9 cellular contexts compared by ENCODE assay signal in the genomic region with DNA sequence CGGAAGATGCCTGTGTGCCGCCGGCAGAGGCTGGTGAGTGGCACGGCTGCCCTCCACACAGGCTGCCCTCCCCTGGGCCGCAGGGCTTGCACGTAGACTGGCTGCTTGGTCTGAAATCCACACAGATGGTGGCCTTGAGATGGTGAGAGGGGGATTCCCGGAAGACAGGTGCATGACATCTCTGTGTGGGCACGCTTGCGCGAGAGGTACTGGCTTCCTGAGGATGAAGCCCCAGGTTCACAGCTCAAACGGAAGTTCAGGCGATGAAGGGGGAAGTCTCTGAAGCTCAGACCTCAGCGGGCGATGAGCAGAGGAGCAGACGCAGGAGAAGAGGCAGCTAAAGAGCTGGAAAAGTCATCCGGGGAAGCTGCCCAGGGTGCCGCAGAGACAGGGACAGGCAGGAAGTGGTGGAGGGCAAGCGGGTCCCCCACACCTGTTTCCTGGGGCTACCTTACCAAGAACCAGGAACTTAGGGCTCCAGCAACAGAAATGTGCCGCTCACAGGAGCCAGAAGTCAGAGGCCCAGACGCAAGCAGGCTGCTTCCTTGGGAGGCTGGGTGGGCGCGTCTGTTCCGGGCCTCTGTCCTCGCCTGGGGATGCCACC. TPM values are rescaled to one million over a fixed set of nuclear protein-coding genes. Genes with fewer than 3 reads are reported as not detected.
A peak's percentile ranks its signal among the peaks of the same experiment; 100 is the strongest.
DNase-seq lines count a peak whose midpoint lies in the region; ATAC-seq and TF ChIP-seq lines count a peak whose summit lies in the region.
"Had no signal": no experiment of that assay in that cellular context is flagged by ENCODE, and none has a peak within 500 bp of the region (broad histone marks: within the 10 kb centered on the region; RNA-seq: fewer than 3 reads in every experiment).

No MANE protein-coding gene starts in this region.

- TF ChIP-seq CTCF in smooth muscle cell (IDR thresholded peaks at IDR 0.05; ENCODE audit: borderline replicate concordance, insufficient read depth, poor library complexity, severe bottlenecking) = no peak

- H3F3A ChIP-seq in smooth muscle cell (ENCODE audit: low read depth) = no peaks in the 10 kb centered on the region

- H3K9me3 ChIP-seq in smooth muscle cell (replicated peaks; ENCODE audit: low read depth) = no peaks in the 10 kb centered on the region

- no peaks in the 10 kb centered on the region for H4K20me1 ChIP-seq in smooth muscle cell (ENCODE audit: low read depth)

- CTCF ChIA-PET in activated naive CD4-positive, alpha-beta T cell treated with anti-CD3 and anti-CD28 coated beads, Interleukin-2, amount 10 ng/mL, durations not matched to agents 7 days and 5 days (lab: Charles Lee) = interaction anchor here (1.0 to 2.3 kb wide), 5 partner anchors 11 to 160 kb away, joined by 3 to 13 read pairs (median 4); no protein-coding TSS in a partner anchor

- peaks cover 53% of the 10 kb centered on the region for H3K4me1 Mint-ChIP-seq in activated naive CD4-positive, alpha-beta T cell treated with anti-CD3 and anti-CD28 coated beads, Interleukin-2, amount 10 ng/mL, durations not matched to agents 7 days and 5 days

- H3K4me1 ChIP-seq in smooth muscle cell (ENCODE audit: low read depth) = no peaks in the 10 kb centered on the region

- no peaks in the 10 kb centered on the region for H3K27me3 Mint-ChIP-seq in activated naive CD4-positive, alpha-beta T cell treated with anti-CD3 and anti-CD28 coated beads, Interleukin-2, amount 10 ng/mL, durations not matched to agents 7 days and 5 days

- H3K4me2 ChIP-seq in smooth muscle cell = no peak overlapping the region

- no peak overlapping the region for H3K4me3 ChIP-seq in smooth muscle cell

- H2AFZ ChIP-seq in smooth muscle cell (ENCODE audit: low read depth) = no peak overlapping the region

- peak overlapping the region; percentile 97 for H3K27ac Mint-ChIP-seq in activated naive CD4-positive, alpha-beta T cell treated with anti-CD3 and anti-CD28 coated beads, Interleukin-2, amount 10 ng/mL, durations not matched to agents 7 days and 5 days

- DNase-seq in T-helper 2 cell = peak; percentile 36 to 85 (median 74)
- peak; percentile 78 for DNase-seq in activated naive CD4-positive, alpha-beta T cell treated with anti-CD3 and anti-CD28 coated beads, Interleukin-2, amount 10 ng/mL, durations not matched to agents 7 days and 5 days
- DNase-seq in stimulated activated CD4-positive, alpha-beta T cell treated with anti-CD3 and anti-CD28 coated beads, TNF-alpha, amount 100 ng/mL, for 24 hours (ENCODE audit: low read depth in 3 of 3) = peak; percentile 38 to 59 (median 46)
- no peak for DNase-seq in COLO668 (lab: John Stamatoyannopoulos, UW; ENCODE audit: unreplicated experiment)
- DNase-seq in smooth muscle cell (lab: John Stamatoyannopoulos, UW; ENCODE audit: unreplicated experiment) = no peak
- DNase-seq in NCI-H1048 (lab: John Stamatoyannopoulos, UW) = no peak
- DNase-seq in NOMO-1 (lab: John Stamatoyannopoulos, UW; ENCODE audit: unreplicated experiment in 2 of 2) = no peak
- DNase-seq: amygdala had no signal

- no peaks in the 10 kb centered on the region for H3K79me2 ChIP-seq in smooth muscle cell (ENCODE audit: low read depth)

- peak; percentile 42 for ATAC-seq in GM19023 (IDR thresholded peaks at IDR 0.05; ENCODE audit: unreplicated experiment)

- H3K27me3 ChIP-seq in smooth muscle cell (ENCODE audit: low read depth) = no peaks in the 10 kb centered on the region

- no peaks in the 10 kb centered on the region for H3K9me3 Mint-ChIP-seq in activated naive CD4-positive, alpha-beta T cell treated with anti-CD3 and anti-CD28 coated beads, Interleukin-2, amount 10 ng/mL, durations not matched to agents 7 days and 5 days

- peak overlapping the region; percentile 71 for H3K4me3 Mint-ChIP-seq in activated naive CD4-positive, alpha-beta T cell treated with anti-CD3 and anti-CD28 coated beads, Interleukin-2, amount 10 ng/mL, durations not matched to agents 7 days and 5 days

- no peak overlapping the region for H3K9ac ChIP-seq in smooth muscle cell (ENCODE audit: low read depth)

- H3K36me3 ChIP-seq in smooth muscle cell (ENCODE audit: low read depth) = no peaks in the 10 kb centered on the region

- H3K27ac ChIP-seq in smooth muscle cell (ENCODE audit: low read depth) = no peak overlapping the region

- peaks cover 22% of the 10 kb centered on the region for H3K36me3 Mint-ChIP-seq in activated naive CD4-positive, alpha-beta T cell treated with anti-CD3 and anti-CD28 coated beads, Interleukin-2, amount 10 ng/mL, durations not matched to agents 7 days and 5 days

- 96% methylated on average over 24 of the region's 24 CpGs for WGBS in smooth muscle cell (ENCODE audit: low lambda C conversion rate)

RNA-seq across cellular contexts. Expression of a gene that starts 7.2 kb away (rescaled TPM):
- total RNA-seq in smooth muscle cell = 47.4 and 52.7 TPM in 2 replicates
- 100 and 127 TPM in 2 replicates for polyA plus RNA-seq in smooth muscle cell

RNA-seq across cellular contexts. Expression of a gene that starts 7.4 kb away (rescaled TPM):
- 12.7 and 13.9 TPM in 2 replicates for total RNA-seq in smooth muscle cell
- polyA plus RNA-seq in smooth muscle cell = 42.7 and 45.9 TPM in 2 replicates

RNA-seq across cellular contexts. Expression of a gene that starts 34.9 kb away (rescaled TPM):
- 19.1 and 20.1 TPM in 2 replicates for total RNA-seq in smooth muscle cell
- 43.3 and 51.9 TPM in 2 replicates for polyA plus RNA-seq in smooth muscle cell

Comparison
In these comparisons a context has a peak if more than half of its experiments do, and no peak if none do; other contexts are left out.
1. DNase-seq: peak in T-helper 2 cell (5 of 5), activated naive CD4-positive, alpha-beta T cell treated with anti-CD3 and anti-CD28 coated beads, Interleukin-2, amount 10 ng/mL, durations not matched to agents 7 days and 5 days (single experiment) and stimulated activated CD4-positive, alpha-beta T cell treated with anti-CD3 and anti-CD28 coated beads, TNF-alpha, amount 100 ng/mL, for 24 hours (3 of 3); none in COLO668 (single experiment), smooth muscle cell (single experiment), NCI-H1048 (single experiment) and NOMO-1 (0 of 2).